In genomic region chr3:29140706-29141105, GRCh38 we compare ENCODE assay signal across 13 cellular contexts.
DNase-seq lines count a peak whose midpoint lies in the region; TF ChIP-seq lines count a peak whose summit lies in the region.
"Had no signal": no experiment of that assay in that cellular context is flagged by ENCODE, and none has a peak within 500 bp of the region (broad histone marks: within the 10 kb centered on the region; RNA-seq: fewer than 3 reads in every experiment).

No MANE protein-coding gene starts in this region.

- H3K27me3 Mint-ChIP-seq in neural progenitor cell (ENCODE audit: insufficient read depth, low read depth) (no peaks in the 10 kb centered on the region), HFFc6 (ENCODE audit: insufficient read depth) (no peaks in the 10 kb centered on the region), nephron progenitor cell (ENCODE audit: low read depth, poor library complexity) (no peaks in the 10 kb centered on the region)
- H3K27me3 Mint-ChIP-seq: naive B cell had no signal

- H3K27ac Mint-ChIP-seq in neural progenitor cell (no peak overlapping the region), HFFc6 (no peak overlapping the region), nephron progenitor cell (no peak overlapping the region)
- H3K27ac Mint-ChIP-seq: naive B cell had no signal

- H3K4me3 Mint-ChIP-seq in neural progenitor cell (no peak overlapping the region), HFFc6 (no peak overlapping the region), nephron progenitor cell (no peak overlapping the region)
- H3K4me3 Mint-ChIP-seq: naive B cell had no signal

- no peaks in the 10 kb centered on the region for H3K9me2 ChIP-seq in OCI-LY1 (ENCODE audit: low read depth, low read length)

- H3F3A ChIP-seq in OCI-LY1 (ENCODE audit: insufficient read depth, low read length) (peaks cover 5% of the 10 kb centered on the region; the same call in 1 of the 2 replicates), neural progenitor cell (ENCODE audit: low read depth) (no peaks in the 10 kb centered on the region)

- no peak overlapping the region for H2AFZ ChIP-seq in OCI-LY1 (ENCODE audit: low read length)
- H2AFZ ChIP-seq in neural progenitor cell (replicated peaks), result peak overlapping the region; percentile 66

- TF ChIP-seq CTCF in AG10803 (conservative IDR thresholded peaks at IDR 0.05; ENCODE audit: low read length) (no peak), OCI-LY1 (IDR thresholded peaks at IDR 0.05; ENCODE audit: low read length) (no peak), neural progenitor cell (IDR thresholded peaks at IDR 0.05) (no peak), HFFc6 (IDR thresholded peaks at IDR 0.05) (no peak), nephron progenitor cell (IDR thresholded peaks at IDR 0.05) (no peak)

- no peaks in the 10 kb centered on the region for H3K36me3 Mint-ChIP-seq in neural progenitor cell
- no peaks in the 10 kb centered on the region for H3K36me3 Mint-ChIP-seq in HFFc6 (ENCODE audit: low read depth)
- H3K36me3 Mint-ChIP-seq in nephron progenitor cell (ENCODE audit: low read depth), result no peaks in the 10 kb centered on the region
- H3K36me3 Mint-ChIP-seq: naive B cell had no signal

- H3K4me1 Mint-ChIP-seq in neural progenitor cell (peaks cover 5% of the 10 kb centered on the region), HFFc6 (ENCODE audit: low read depth) (peaks cover 8% of the 10 kb centered on the region), nephron progenitor cell (peaks cover 22% of the 10 kb centered on the region)
- H3K4me1 Mint-ChIP-seq: naive B cell had no signal

- no peaks in the 10 kb centered on the region for H3K9me3 ChIP-seq in OCI-LY1 (ENCODE audit: low read length)
- H3K9me3 ChIP-seq in neural progenitor cell (ENCODE audit: low read depth), result no peaks in the 10 kb centered on the region

- H3K27ac ChIP-seq in OCI-LY1 (ENCODE audit: low read depth, low read length, poor library complexity, severe bottlenecking) (peak overlapping the region; percentile 93), neural progenitor cell (no peak overlapping the region)

- peaks cover 86% of the 10 kb centered on the region for H3K4me1 ChIP-seq in OCI-LY1 (ENCODE audit: insufficient read depth, low read length, severe bottlenecking)
- peaks cover 14% of the 10 kb centered on the region for H3K4me1 ChIP-seq in neural progenitor cell

- H3K4me2 ChIP-seq in OCI-LY1 (ENCODE audit: low read length), result peak overlapping the region; percentile 50
- no peak overlapping the region for H3K4me2 ChIP-seq in neural progenitor cell

- no peaks in the 10 kb centered on the region for H3K79me2 ChIP-seq in OCI-LY1 (ENCODE audit: insufficient read depth, low read length)
- H3K79me2 ChIP-seq in neural progenitor cell (ENCODE audit: low read depth), result no peaks in the 10 kb centered on the region

- H3K27me3 ChIP-seq in OCI-LY1 (ENCODE audit: insufficient read depth, low read length), result no peaks in the 10 kb centered on the region
- H3K27me3 ChIP-seq in neural progenitor cell, result no peaks in the 10 kb centered on the region

- H3K36me3 ChIP-seq in OCI-LY1 (ENCODE audit: insufficient read depth, low read length) (no peaks in the 10 kb centered on the region), neural progenitor cell (no peaks in the 10 kb centered on the region)

- no peaks in the 10 kb centered on the region for H4K20me1 ChIP-seq in OCI-LY1 (ENCODE audit: insufficient read depth, low read length)
- H4K20me1 ChIP-seq in neural progenitor cell (ENCODE audit: low read depth), result no peaks in the 10 kb centered on the region

- H3K9ac ChIP-seq in OCI-LY1 (ENCODE audit: low read length), result peak overlapping the region; percentile 54
- no peak overlapping the region for H3K9ac ChIP-seq in neural progenitor cell

- DNase-seq in AG10803 (ENCODE audit: low read depth), result peak; percentile 43
- peak; percentile 78 for DNase-seq in foreskin melanocyte
- DNase-seq in neural progenitor cell (ENCODE audit: low spot score), result no peak
- DNase-seq in HFFc6, result no peak
- no peak for DNase-seq in NCI-H510A treated with DMSO at 0.1 percent for 48 hours (lab: John Stamatoyannopoulos, UW)
- DNase-seq in nephron progenitor cell, result no peak
- no peak for DNase-seq in NCI-H748 treated with DMSO at 0.1 percent for 48 hours (lab: John Stamatoyannopoulos, UW)
- DNase-seq: activated CD4-positive, alpha-beta T cell treated with anti-CD3 and anti-CD28 coated beads for 4 hours; H7; naive B cell; NCI-H1105 treated with DMSO at 0.1 percent for 48 hours; NCI-H69 had no signal

- no peaks in the 10 kb centered on the region for H3K9me3 Mint-ChIP-seq in neural progenitor cell
- no peaks in the 10 kb centered on the region for H3K9me3 Mint-ChIP-seq in HFFc6
- H3K9me3 Mint-ChIP-seq in nephron progenitor cell, result no peaks in the 10 kb centered on the region

- H3K4me3 ChIP-seq in AG10803 (ENCODE audit: low read length), result no peak overlapping the region
- peak overlapping the region; percentile 9 for H3K4me3 ChIP-seq in OCI-LY1 (ENCODE audit: low read depth, low read length, poor library complexity, severe bottlenecking)
- no peak overlapping the region for H3K4me3 ChIP-seq in neural progenitor cell

Comparison
In these comparisons a context has a peak if more than half of its experiments do, and no peak if none do; other contexts are left out.
1. DNase-seq: peak in AG10803 (single experiment) and foreskin melanocyte (single experiment); none in neural progenitor cell (single experiment), HFFc6 (single experiment), NCI-H510A treated with DMSO at 0.1 percent for 48 hours (single experiment), nephron progenitor cell (single experiment) and NCI-H748 treated with DMSO at 0.1 percent for 48 hours (single experiment).